Comparison of ENCODE assay signal across 8 cellular contexts in genomic region chr14:81220767-81221578, GRCh38. TPM values are rescaled to one million over a fixed set of nuclear protein-coding genes. Genes with fewer than 3 reads are reported as not detected.
A peak's percentile ranks its signal among the peaks of the same experiment; 100 is the strongest.
DNase-seq lines count a peak whose midpoint lies in the region; ATAC-seq and TF ChIP-seq lines count a peak whose summit lies in the region.

Gene GTF2A1 (minus strand): TSS chr14:81220959. CDS start chr14:81220518, 441 bp downstream.

- H3K23ac ChIP-seq in IMR-90 (ENCODE audit: low read depth, low read length), result peak within 1 kb of the TSS; percentile 100

- peak within 1 kb of the TSS; percentile 84 for H2AK5ac ChIP-seq in IMR-90 (ENCODE audit: low read depth, low read length)

- peaks cover 2 to 7% of the 10 kb centered on the region in 2 experiments; a peak in 2 of 4 replicates for H3K79me1 ChIP-seq in IMR-90 (ENCODE audit: low read depth in 1 of 2, low read length in 2 of 2)

- no peaks in the 10 kb centered on the region; the same call in 1 of the 2 replicates for H3K9me1 ChIP-seq in IMR-90 (ENCODE audit: insufficient read depth, low read length)

- dilution Hi-C loops in IMR-90 (cut with HindIII; ENCODE audit: low sequenced_read_pairs, unreplicated experiment), result no loop called here

- H3K27ac ChIP-seq in IMR-90 (ENCODE audit: insufficient read depth, low read length), result peak within 1 kb of the TSS; percentile 99

- peak within 1 kb of the TSS; percentile 98 for H2AFZ ChIP-seq in IMR-90 (replicated peaks; ENCODE audit: low read length, poor library complexity)

- POLR2A ChIA-PET in IMR-90 (lab: Charles Lee; ENCODE audit: unreplicated experiment), result interaction anchor here (0.6 to 1.0 kb wide), 4 partner anchors 14 to 291 kb away, joined by 3 to 12 read pairs (median 6); no protein-coding TSS in a partner anchor

- no peak for TF ChIP-seq CTCF in IMR-90 (conservative IDR thresholded peaks at IDR 0.05; ENCODE audit: low read depth, low read length)

- peak within 1 kb of the TSS; percentile 99 for H4K91ac ChIP-seq in IMR-90 (ENCODE audit: insufficient read depth, low read depth, low read length)

- peak within 1 kb of the TSS; percentile 100 for H3K9ac ChIP-seq in IMR-90 (ENCODE audit: low read depth, low read length)

- H3K18ac ChIP-seq in IMR-90 (ENCODE audit: low read depth, low read length), result peak within 1 kb of the TSS; percentile 98

- peak within 1 kb of the TSS; percentile 98 for H3K4ac ChIP-seq in IMR-90 (ENCODE audit: low read depth, low read length)

- no peak for TF ChIP-seq RAD21 in IMR-90 (IDR thresholded peaks at IDR 0.05; ENCODE audit: low read length)

- CTCF ChIA-PET in IMR-90 (lab: Yijun Ruan, JAX), result interaction anchor here (0.7 kb wide), 2 partner anchors 17 to 259 kb away, joined by 4 to 6 read pairs; no protein-coding TSS in a partner anchor

- H3K36me3 ChIP-seq in IMR-90 (ENCODE audit: control insufficient read depth, insufficient read depth, low read length), result 0 out of 2 replicates have a peak, but pooled peaks cover 1% of the 10 kb centered on the region

- H4K8ac ChIP-seq in IMR-90 (ENCODE audit: low read depth in 2 of 2, low read length in 2 of 2), result peak within 1 kb of the TSS; percentile 90 to 100

- H3K56ac ChIP-seq in IMR-90 (ENCODE audit: extremely low read depth, insufficient read depth, low read length), result peak within 1 kb of the TSS; percentile 99

- H3K9me3 ChIP-seq in IMR-90 (ENCODE audit: control insufficient read depth, insufficient read depth, low read length), result no peaks in the 10 kb centered on the region

- H3K4me2 ChIP-seq in IMR-90 (ENCODE audit: low read depth, low read length), result peak within 1 kb of the TSS; percentile 84

- no TSS peak for BruUV-seq in IMR-90 (replicated peaks; lab: Mats Ljungman, UMichigan)

- H2BK15ac ChIP-seq in IMR-90 (ENCODE audit: low read depth, low read length), result peak within 1 kb of the TSS; percentile 100; the same call in 2 of the 3 replicates

- H2AK9ac ChIP-seq in IMR-90 (replicated peaks; ENCODE audit: low read depth, low read length, poor library complexity), result peak within 1 kb of the TSS; percentile 98

- DNase-seq in DMS 273 (lab: John Stamatoyannopoulos, UW; ENCODE audit: unreplicated experiment), result peak; percentile 99
- DNase-seq in IMR-90, result peak; percentile 96
- DNase-seq in OCI-M1 (lab: John Stamatoyannopoulos, UW), result peak; percentile 96
- DNase-seq in activated T-cell treated with anti-CD3 and anti-CD28 coated beads for 24 hours (ENCODE audit: low read depth), result peak; percentile 90
- peak; percentile 73 for DNase-seq in epidermal melanocyte (ENCODE audit: insufficient read length, low spot score)
- DNase-seq in middle frontal gyrus (ENCODE audit: extremely low spot score, low spot score), result peak; percentile 95
- peak; percentile 84 to 89 for DNase-seq in stimulated activated CD8-positive, alpha-beta memory T cell treated with anti-CD3 and anti-CD28 coated beads, Interleukin-2, amount 100 ng/mL, for 48 hours (ENCODE audit: low read depth in 2 of 2)

- H2BK20ac ChIP-seq in IMR-90 (ENCODE audit: low read depth, low read length), result peak within 1 kb of the TSS; percentile 92; the same call in 1 of the 2 replicates

- H2BK120ac ChIP-seq in IMR-90 (ENCODE audit: low read depth, low read length), result peak within 1 kb of the TSS; percentile 98

- H3K14ac ChIP-seq in IMR-90 (replicated peaks; ENCODE audit: low read depth, low read length), result peak within 1 kb of the TSS; percentile 99

- in situ Hi-C loops in IMR-90 (cut with MboI; ENCODE audit: low sequenced_read_pairs), result no loop called here

- H3K4me3 ChIP-seq in IMR-90 (ENCODE audit: insufficient read depth, low read depth, low read length), result peak within 1 kb of the TSS; percentile 76

- ATAC-seq in GM21528 (IDR thresholded peaks at IDR 0.05; ENCODE audit: low FRiP score, unreplicated experiment) (peak; percentile 83), IMR-90 (ENCODE audit: low read depth) (peak; percentile 88)

- peak; percentile 99 for TF ChIP-seq POLR2A in IMR-90 (IDR thresholded peaks at IDR 0.05; ENCODE audit: low read depth, low read length)

- no peaks in the 10 kb centered on the region for H3K27me3 ChIP-seq in IMR-90 (ENCODE audit: control insufficient read depth, insufficient read depth, low read length)

- intact Hi-C loops in IMR-90 (cut with micrococcal nuclease), result loop anchor here (1.0 kb wide), 1 partner anchor 243 kb away; no protein-coding TSS in a partner anchor

- peak within 1 kb of the TSS; percentile 98 for H4K5ac ChIP-seq in IMR-90 (ENCODE audit: low read depth, low read length)

- H3K4me1 ChIP-seq in IMR-90 (ENCODE audit: control insufficient read depth, insufficient read depth, low read length), result no peaks in the 10 kb centered on the region; the same call in 1 of the 2 replicates

- 0% methylated on average over 20 of the region's 90 CpGs; no CpG with 5 or more reads in 1 of the 2 experiments for WGBS in IMR-90 (ENCODE audit: extremely low coverage in 2 of 2, insufficient read length in 1 of 2), 2 experiments

- H2BK5ac ChIP-seq in IMR-90 (ENCODE audit: low read depth, low read length, poor library complexity, severe bottlenecking), result peak within 1 kb of the TSS; percentile 99

- no peaks in the 10 kb centered on the region for H4K20me1 ChIP-seq in IMR-90 (ENCODE audit: insufficient read depth, low read length)

TF ChIP-seq in IMR-90, 13 proteins besides CTCF, POLR2A, EP300 and RAD21:
- no peak for TF ChIP-seq SMC3 (IDR thresholded peaks at IDR 0.05; ENCODE audit: low read depth, low read length)
- TF ChIP-seq ELK1 (IDR thresholded peaks at IDR 0.05; ENCODE audit: borderline replicate concordance, low read depth, low read length), result no peak
- TF ChIP-seq MXI1 (IDR thresholded peaks at IDR 0.05; ENCODE audit: borderline replicate concordance, low read depth, low read length), result no peak
- TF ChIP-seq CHD1 (IDR thresholded peaks at IDR 0.05; ENCODE audit: low read depth, low read length), result no peak
- peak; percentile 90 for TF ChIP-seq NFE2L2 (IDR thresholded peaks at IDR 0.05; ENCODE audit: low read depth, low read length)
- peak; percentile 41 for TF ChIP-seq FOS (IDR thresholded peaks at IDR 0.05; ENCODE audit: low read depth, low read length)
- no peak for TF ChIP-seq RFX5 (IDR thresholded peaks at IDR 0.05; ENCODE audit: low read depth, low read length)
- TF ChIP-seq CEBPB (IDR thresholded peaks at IDR 0.05; ENCODE audit: low read depth, low read length), result no peak
- peak; percentile 95 for TF ChIP-seq USF2 (IDR thresholded peaks at IDR 0.05; ENCODE audit: low read depth, low read length)
- TF ChIP-seq RCOR1 (IDR thresholded peaks at IDR 0.05; ENCODE audit: insufficient replicate concordance, low read length), result no peak
- peak; percentile 86; the same call in 1 of the 2 replicates for TF ChIP-seq MAZ (IDR thresholded peaks at IDR 0.05; ENCODE audit: borderline replicate concordance, low read depth, low read length)
- peak; percentile 40; the same call in 1 of the 2 replicates for TF ChIP-seq MAFK (IDR thresholded peaks at IDR 0.05; ENCODE audit: low read depth, low read length)
- TF ChIP-seq BHLHE40 (IDR thresholded peaks at IDR 0.05; ENCODE audit: low read depth, low read length), result peak; percentile 73

RNA-seq across cellular contexts. Expression of gene GTF2A1, which starts in this region (rescaled TPM):
- total RNA-seq in IMR-90 (2012; rRNA removed), result 41.9 and 60.4 TPM in 2 replicates
- polyA plus RNA-seq in IMR-90 (2012; rRNA removed), result 16.0 and 16.7 TPM in 2 replicates
- 2.1 and 5.9 TPM in 2 replicates for polyA plus RNA-seq in IMR-90 (2012; cell fraction: cytosol; rRNA removed)
- polyA plus RNA-seq in IMR-90 (2012; cell fraction: nucleus; rRNA removed; ENCODE audit: low replicate concordance), result 2.7 and 5.9 TPM in 2 replicates

Comparison
In these comparisons a context has a peak if more than half of its experiments do, and no peak if none do; other contexts are left out.
1. Peak in every context shown above with its lines: DNase-seq, ATAC-seq, H3K4me3 ChIP-seq and H3K27ac ChIP-seq.